In the genomic region with DNA sequence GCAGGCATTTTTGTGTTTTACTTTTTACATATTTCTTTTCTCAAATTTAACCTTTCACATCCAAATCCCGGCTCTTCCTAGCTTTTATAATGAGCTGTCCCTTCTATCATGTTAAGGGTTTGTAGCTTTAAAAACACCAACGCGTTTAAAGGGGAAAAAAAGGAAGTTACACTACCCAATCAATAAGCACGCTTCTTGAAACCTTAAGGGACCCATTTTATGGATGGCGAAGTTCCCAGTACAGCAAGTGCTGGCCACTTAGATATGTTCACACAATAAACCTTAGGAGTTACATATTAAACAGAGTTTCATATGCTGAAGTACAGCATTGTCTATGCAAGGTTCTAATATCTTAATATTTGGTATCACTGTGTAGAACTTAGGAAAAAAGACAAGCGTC, we compare ENCODE assay signal across 12 cellular contexts. TPM values are rescaled to one million over a fixed set of nuclear protein-coding genes. Genes with fewer than 3 reads are reported as not detected.
DNase-seq lines count a peak whose midpoint lies in the region; ATAC-seq, FAIRE-seq and TF ChIP-seq lines count a peak whose summit lies in the region.
"Had no signal": no experiment of that assay in that cellular context is flagged by ENCODE, and none has a peak within 500 bp of the region (broad histone marks: within the 10 kb centered on the region; RNA-seq: fewer than 3 reads in every experiment).

No MANE protein-coding gene starts in this region.

- peak overlapping the region; percentile 53 to 80 (median 60) for H3K4me3 ChIP-seq in breast epithelium
- H3K4me3 ChIP-seq in lower lobe of right lung, result peak overlapping the region; percentile 59
- peak overlapping the region; percentile 18 to 81 for H3K4me3 ChIP-seq in stomach smooth muscle (ENCODE audit: low read length in 2 of 2)

- H3K36me3 ChIP-seq in breast epithelium (no peaks in the 10 kb centered on the region), lower lobe of right lung (peaks cover 4% of the 10 kb centered on the region), stomach smooth muscle (ENCODE audit: control insufficient read depth in 2 of 2, insufficient read depth in 2 of 2, low read length in 2 of 2) (no peaks in the 10 kb centered on the region)

- ATAC-seq in lower lobe of right lung, result no peak
- no peak for ATAC-seq in HG03108 (IDR thresholded peaks at IDR 0.05; ENCODE audit: unreplicated experiment)
- ATAC-seq in CD4-positive, alpha-beta T cell (ENCODE audit: poor library complexity), result no peak

- H3K4me1 Mint-ChIP-seq in CD4-positive, alpha-beta T cell (ENCODE audit: low read depth), result no peaks in the 10 kb centered on the region

- CTCF ChIA-PET in CD4-positive, alpha-beta T cell (lab: Charles Lee), result no interaction called here

- peak; percentile 33 for FAIRE-seq in H54 (lab: Jason Lieb, UNC)

- no peaks in the 10 kb centered on the region for H3K4me1 ChIP-seq in breast epithelium
- H3K4me1 ChIP-seq in lower lobe of right lung, result peaks cover 9% of the 10 kb centered on the region
- no peaks in the 10 kb centered on the region for H3K4me1 ChIP-seq in stomach smooth muscle (ENCODE audit: control insufficient read depth, insufficient read depth, low read length)

- no peak overlapping the region for H3K9ac ChIP-seq in stomach smooth muscle (ENCODE audit: low read length in 2 of 2)

- DNase-seq in H54 (ENCODE audit: insufficient read length, low spot score) (no peak), breast epithelium (ENCODE audit: low spot score in 2 of 2) (no peak), lower lobe of right lung (no peak), NCI-H2029 (lab: John Stamatoyannopoulos, UW) (no peak), activated gamma-delta T cell (lab: John Stamatoyannopoulos, UW) (no peak)
- DNase-seq in CD4-positive, alpha-beta T cell, result no peak
- DNase-seq: activated T-cell treated with anti-CD3 and anti-CD28 coated beads for 4 hours, immature natural killer cell, NCI-H446 treated with DMSO at 0.1 percent for 48 hours, T-helper 2 cell had no signal

- H3K9me3 ChIP-seq in breast epithelium (no peaks in the 10 kb centered on the region), lower lobe of right lung (no peaks in the 10 kb centered on the region), stomach smooth muscle (ENCODE audit: control insufficient read depth in 2 of 2, low read length in 2 of 2) (no peaks in the 10 kb centered on the region)
- H3K9me3 ChIP-seq in CD4-positive, alpha-beta T cell (ENCODE audit: control insufficient read depth, low read length), result no peaks in the 10 kb centered on the region

- no peak overlapping the region for H3K4me3 Mint-ChIP-seq in CD4-positive, alpha-beta T cell

- peaks cover 45% of the 10 kb centered on the region for H3K27me3 Mint-ChIP-seq in CD4-positive, alpha-beta T cell

- H3K9me3 Mint-ChIP-seq in CD4-positive, alpha-beta T cell, result no peaks in the 10 kb centered on the region
- H3K9me3 Mint-ChIP-seq: immature natural killer cell had no signal

- TF ChIP-seq POLR2A in H54 (IDR thresholded peaks at IDR 0.05; ENCODE audit: low read depth, low read length) (no peak), breast epithelium (IDR thresholded peaks at IDR 0.05) (no peak)

- intact Hi-C loops in breast epithelium (cut with DNase I; ENCODE audit: low total_unique reads), result no loop called here
- intact Hi-C loops in lower lobe of right lung (cut with DNase I), result no loop called here
- intact Hi-C loops in CD4-positive, alpha-beta T cell (cut with DNase I, micrococcal nuclease), result no loop called here

- POLR2A ChIA-PET in CD4-positive, alpha-beta T cell (lab: Charles Lee), result no interaction called here

- H3K27ac Mint-ChIP-seq in CD4-positive, alpha-beta T cell, result no peak overlapping the region
- H3K27ac Mint-ChIP-seq: immature natural killer cell had no signal

- no peaks in the 10 kb centered on the region for H3K36me3 Mint-ChIP-seq in CD4-positive, alpha-beta T cell (ENCODE audit: low read depth)
- H3K36me3 Mint-ChIP-seq: immature natural killer cell had no signal

- H3K27me3 ChIP-seq in breast epithelium (no peaks in the 10 kb centered on the region), lower lobe of right lung (ENCODE audit: low read depth) (no peaks in the 10 kb centered on the region), stomach smooth muscle (ENCODE audit: control insufficient read depth in 1 of 2, insufficient read depth in 2 of 2, low read length in 2 of 2) (no peaks in the 10 kb centered on the region)
- H3K27me3 ChIP-seq in CD4-positive, alpha-beta T cell (ENCODE audit: control insufficient read depth, insufficient read depth, low read length), result peaks cover 26% of the 10 kb centered on the region

- H3K27ac ChIP-seq in breast epithelium (peak overlapping the region; percentile 84 to 94), lower lobe of right lung (peak overlapping the region; percentile 85), stomach smooth muscle (ENCODE audit: low read length) (no peak overlapping the region)
- H3K27ac ChIP-seq in CD4-positive, alpha-beta T cell (ENCODE audit: low read depth, low read length), result no peak overlapping the region

- TF ChIP-seq CTCF in breast epithelium (IDR thresholded peaks at IDR 0.05) (no peak), lower lobe of right lung (IDR thresholded peaks at IDR 0.05) (no peak)
- TF ChIP-seq CTCF in CD4-positive, alpha-beta T cell (IDR thresholded peaks at IDR 0.05), result no peak

RNA-seq across cellular contexts. Expression of a gene that starts 1.8 kb away (rescaled TPM):
- total RNA-seq in breast epithelium, result 10 to 100 TPM; 17.3 to 40.0 (median 25.4) TPM
- 23.2 TPM for total RNA-seq in lower lobe of right lung
- total RNA-seq in CD4-positive, alpha-beta T cell, result not detected

RNA-seq across cellular contexts. Expression of a gene that starts 16.9 kb away (rescaled TPM):
- not detected for total RNA-seq in breast epithelium
- not detected for total RNA-seq in lower lobe of right lung
- not detected for total RNA-seq in CD4-positive, alpha-beta T cell

RNA-seq across cellular contexts. Expression of a gene that starts 32.7 kb away (rescaled TPM):
- total RNA-seq in breast epithelium (100 to 1,000 TPM in 1 of 3 donors, 10 to 100 TPM in 1, 1 to 10 TPM in 1; 1.8 to 223 (median 46.7) TPM), lower lobe of right lung (1.9 TPM)
- total RNA-seq in CD4-positive, alpha-beta T cell, result not detected

Comparison
In these comparisons a context has a peak if more than half of its experiments do, and no peak if none do; other contexts are left out.
1. H3K27ac ChIP-seq: peak in breast epithelium (2 of 2) and lower lobe of right lung (single experiment); none in stomach smooth muscle (single experiment) and CD4-positive, alpha-beta T cell (single experiment).
2. RNA of a gene that starts 1.8 kb away (total RNA-seq): 17.3 to 40.0 TPM in breast epithelium and 23.2 TPM in lower lobe of right lung (single experiment); not detected in CD4-positive, alpha-beta T cell; every median in the first group is over 10 times any median in the second.
3. Peak in every context shown above with its lines, with median percentiles within 50 percentile points of each other: H3K4me3 ChIP-seq.